In genomic region chr1:226404904-226405222, GRCh38 we compare ENCODE assay signal across 2 cellular contexts.
TF ChIP-seq lines count a peak whose summit lies in the region.

No MANE protein-coding gene starts in this region.

TF ChIP-seq in IMR-90, 13 proteins besides CTCF, POLR2A, EP300 and RAD21:
- TF ChIP-seq BHLHE40 (IDR thresholded peaks at IDR 0.05; ENCODE audit: low read depth, low read length) (no peak), CEBPB (IDR thresholded peaks at IDR 0.05; ENCODE audit: low read depth, low read length) (no peak), CHD1 (IDR thresholded peaks at IDR 0.05; ENCODE audit: low read depth, low read length) (no peak), MAFK (IDR thresholded peaks at IDR 0.05; ENCODE audit: low read depth, low read length) (no peak), MAZ (IDR thresholded peaks at IDR 0.05; ENCODE audit: borderline replicate concordance, low read depth, low read length) (no peak), FOS (IDR thresholded peaks at IDR 0.05; ENCODE audit: low read depth, low read length) (no peak), MXI1 (IDR thresholded peaks at IDR 0.05; ENCODE audit: borderline replicate concordance, low read depth, low read length) (no peak), NFE2L2 (IDR thresholded peaks at IDR 0.05; ENCODE audit: low read depth, low read length) (no peak), SMC3 (IDR thresholded peaks at IDR 0.05; ENCODE audit: low read depth, low read length) (no peak), ELK1 (IDR thresholded peaks at IDR 0.05; ENCODE audit: borderline replicate concordance, low read depth, low read length) (no peak), RFX5 (IDR thresholded peaks at IDR 0.05; ENCODE audit: low read depth, low read length) (no peak), RCOR1 (IDR thresholded peaks at IDR 0.05; ENCODE audit: insufficient replicate concordance, low read length) (no peak), USF2 (IDR thresholded peaks at IDR 0.05; ENCODE audit: low read depth, low read length) (no peak)

TF ChIP-seq in GM12878, 131 proteins besides CTCF, POLR2A, EP300 and RAD21:
- TF ChIP-seq TBL1XR1 (IDR thresholded peaks at IDR 0.05; ENCODE audit: low read depth, low read length) (no peak), CHD4 (IDR thresholded peaks at IDR 0.05) (no peak), SMAD1 (IDR thresholded peaks at IDR 0.05; ENCODE audit: low read depth, partially characterized antibody) (no peak), POLR2AphosphoS5 (IDR thresholded peaks at IDR 0.05; ENCODE audit: low read length) (no peak), REST (IDR thresholded peaks at IDR 0.05; ENCODE audit: low read depth, low read length) (no peak), USF2 (IDR thresholded peaks at IDR 0.05; ENCODE audit: borderline replicate concordance, low read depth, low read length) (no peak), ZBED1 (IDR thresholded peaks at IDR 0.05; ENCODE audit: borderline replicate concordance) (no peak), STAT3 (IDR thresholded peaks at IDR 0.05; ENCODE audit: low read depth, low read length) (no peak), IKZF1 (conservative IDR thresholded peaks at IDR 0.05) (no peak), NR2C2 (IDR thresholded peaks at IDR 0.05; ENCODE audit: borderline replicate concordance, control insufficient read depth, insufficient read length, low read depth) (no peak)
